ENCODE assay signal across 1 cellular context in the genomic region with DNA sequence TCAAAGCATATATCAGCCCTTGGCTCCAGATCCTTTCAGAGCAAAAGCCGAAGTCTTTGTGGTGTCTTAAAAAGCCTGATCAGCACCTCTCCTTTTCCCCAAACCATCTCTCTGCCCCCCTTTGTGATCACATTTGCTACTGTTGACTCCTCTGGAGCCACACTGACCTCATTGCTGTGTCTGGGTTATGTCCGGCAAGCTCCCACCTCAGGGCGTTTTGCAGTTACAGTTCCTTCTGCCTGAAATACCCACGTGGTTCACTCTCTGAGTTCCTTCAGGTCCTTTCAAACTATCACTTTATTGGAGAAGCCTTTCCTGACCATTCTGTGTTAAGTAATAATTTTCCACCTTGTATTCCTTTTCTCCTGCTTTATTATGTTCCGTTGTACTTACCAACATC.
TF ChIP-seq lines count a peak whose summit lies in the region.

No MANE protein-coding gene starts in this region.

TF ChIP-seq in GM12878, 131 proteins besides CTCF, POLR2A, EP300 and RAD21:
- TF ChIP-seq SREBF2 (IDR thresholded peaks at IDR 0.05; ENCODE audit: low read length) (no peak), CHD2 (IDR thresholded peaks at IDR 0.05; ENCODE audit: borderline replicate concordance, low read depth, low read length) (no peak), TARDBP (IDR thresholded peaks at IDR 0.05; ENCODE audit: borderline replicate concordance) (no peak), RAD51 (IDR thresholded peaks at IDR 0.05) (peak; percentile 66; the same call in 1 of the 2 replicates), SPI1 (IDR thresholded peaks at IDR 0.05; ENCODE audit: borderline replicate concordance, insufficient read depth, low read depth, low read length) (peak; percentile 34; the same call in 1 of the 2 replicates), CBX5 (IDR thresholded peaks at IDR 0.05; ENCODE audit: low read depth) (no peak)
